Comparison of ENCODE assay signal across 2 cellular contexts in genomic region chr14:99644035-99644587, GRCh38.
TF ChIP-seq lines count a peak whose summit lies in the region.

No MANE protein-coding gene starts in this region.

TF ChIP-seq in IMR-90, 13 proteins besides CTCF, POLR2A, EP300 and RAD21:
- no peak for TF ChIP-seq ELK1 (IDR thresholded peaks at IDR 0.05; ENCODE audit: borderline replicate concordance, low read depth, low read length)
- no peak for TF ChIP-seq RFX5 (IDR thresholded peaks at IDR 0.05; ENCODE audit: low read depth, low read length)
- TF ChIP-seq MAZ (IDR thresholded peaks at IDR 0.05; ENCODE audit: borderline replicate concordance, low read depth, low read length) = no peak
- TF ChIP-seq RCOR1 (IDR thresholded peaks at IDR 0.05; ENCODE audit: insufficient replicate concordance, low read length) = no peak
- no peak for TF ChIP-seq FOS (IDR thresholded peaks at IDR 0.05; ENCODE audit: low read depth, low read length)
- no peak for TF ChIP-seq CEBPB (IDR thresholded peaks at IDR 0.05; ENCODE audit: low read depth, low read length)
- TF ChIP-seq USF2 (IDR thresholded peaks at IDR 0.05; ENCODE audit: low read depth, low read length) = no peak
- TF ChIP-seq CHD1 (IDR thresholded peaks at IDR 0.05; ENCODE audit: low read depth, low read length) = no peak
- TF ChIP-seq MXI1 (IDR thresholded peaks at IDR 0.05; ENCODE audit: borderline replicate concordance, low read depth, low read length) = no peak
- no peak for TF ChIP-seq MAFK (IDR thresholded peaks at IDR 0.05; ENCODE audit: low read depth, low read length)
- no peak for TF ChIP-seq NFE2L2 (IDR thresholded peaks at IDR 0.05; ENCODE audit: low read depth, low read length)
- TF ChIP-seq SMC3 (IDR thresholded peaks at IDR 0.05; ENCODE audit: low read depth, low read length) = no peak
- no peak for TF ChIP-seq BHLHE40 (IDR thresholded peaks at IDR 0.05; ENCODE audit: low read depth, low read length)
TF ChIP-seq in IMR-90: peak in this region for 0.

TF ChIP-seq in HEK293T, 16 proteins besides CTCF, POLR2A, EP300 and RAD21:
- no peak for TF ChIP-seq LEF1 (IDR thresholded peaks at IDR 0.05; ENCODE audit: borderline replicate concordance)
- TF ChIP-seq ZNF384 (IDR thresholded peaks at IDR 0.05) = no peak
- no peak for TF ChIP-seq SUZ12 (IDR thresholded peaks at IDR 0.05)
- TF ChIP-seq ELF4 (IDR thresholded peaks at IDR 0.05) = no peak
- no peak for TF ChIP-seq TARDBP (IDR thresholded peaks at IDR 0.05)
- no peak for TF ChIP-seq ARNT (IDR thresholded peaks at IDR 0.05)
- TF ChIP-seq L3MBTL2 (conservative IDR thresholded peaks at IDR 0.05) = no peak
- no peak for TF ChIP-seq FOXM1 (IDR thresholded peaks at IDR 0.05; ENCODE audit: borderline replicate concordance)
- TF ChIP-seq SP1 (IDR thresholded peaks at IDR 0.05) = no peak
- no peak for TF ChIP-seq BHLHE40 (IDR thresholded peaks at IDR 0.05; ENCODE audit: borderline replicate concordance)
- no peak for TF ChIP-seq FOXK2 (IDR thresholded peaks at IDR 0.05)
- no peak for TF ChIP-seq PKNOX1 (IDR thresholded peaks at IDR 0.05)
- no peak for TF ChIP-seq HDGF (IDR thresholded peaks at IDR 0.05; ENCODE audit: borderline replicate concordance)
- TF ChIP-seq FOXA1 (IDR thresholded peaks at IDR 0.05) = no peak
- no peak for TF ChIP-seq CTBP1 (IDR thresholded peaks at IDR 0.05; ENCODE audit: borderline replicate concordance)
- no peak for TF ChIP-seq NFRKB (IDR thresholded peaks at IDR 0.05)
